ENCODE assay signal across 20 cellular contexts in genomic region chrX:18596096-18596495, GRCh38.
DNase-seq lines count a peak whose midpoint lies in the region; ATAC-seq, FAIRE-seq and TF ChIP-seq lines count a peak whose summit lies in the region.
"Had no signal": no experiment of that assay in that cellular context is flagged by ENCODE, and none has a peak within 500 bp of the region (broad histone marks: within the 10 kb centered on the region; RNA-seq: fewer than 3 reads in every experiment).

No MANE protein-coding gene starts in this region.

- H3K4me3 ChIP-seq in pancreas (no peak overlapping the region), smooth muscle cell (no peak overlapping the region), ascending aorta (no peak overlapping the region)
- H3K4me3 ChIP-seq: GM23248, Peyer's patch, SK-N-MC had no signal

- H3K36me3 ChIP-seq in pancreas (no peaks in the 10 kb centered on the region), smooth muscle cell (ENCODE audit: low read depth) (no peaks in the 10 kb centered on the region), ascending aorta (no peaks in the 10 kb centered on the region)
- H3K36me3 ChIP-seq: BE2C, Peyer's patch had no signal

- H3K9me3 Mint-ChIP-seq in activated CD8-positive, alpha-beta T cell treated with anti-CD3 and anti-CD28 coated beads for 36 hours: no peaks in the 10 kb centered on the region

- peak; percentile 38 to 85 (median 73) for ATAC-seq in pancreas
- ATAC-seq in activated CD8-positive, alpha-beta T cell treated with anti-CD3 and anti-CD28 coated beads for 36 hours: no peak

- no peak for TF ChIP-seq CTCF in D721Med (IDR thresholded peaks at IDR 0.05; ENCODE audit: insufficient read depth, missing control alignments)
- no peak for TF ChIP-seq CTCF in RWPE1 (conservative IDR thresholded peaks at IDR 0.05; ENCODE audit: low read depth)
- TF ChIP-seq CTCF in pancreas (IDR thresholded peaks at IDR 0.05): no peak
- TF ChIP-seq CTCF in smooth muscle cell (IDR thresholded peaks at IDR 0.05; ENCODE audit: borderline replicate concordance, insufficient read depth, poor library complexity, severe bottlenecking): no peak
- TF ChIP-seq CTCF in activated CD8-positive, alpha-beta T cell treated with anti-CD3 and anti-CD28 coated beads for 36 hours (IDR thresholded peaks at IDR 0.05): no peak
- TF ChIP-seq CTCF in ascending aorta (IDR thresholded peaks at IDR 0.05): no peak

- H3K4me1 ChIP-seq in pancreas: no peaks in the 10 kb centered on the region
- H3K4me1 ChIP-seq in smooth muscle cell (ENCODE audit: low read depth): no peaks in the 10 kb centered on the region
- no peaks in the 10 kb centered on the region for H3K4me1 ChIP-seq in ascending aorta
- H3K4me1 ChIP-seq: BE2C, Peyer's patch had no signal

- H3K27me3 ChIP-seq in pancreas (no peaks in the 10 kb centered on the region), smooth muscle cell (ENCODE audit: low read depth) (no peaks in the 10 kb centered on the region), ascending aorta (no peaks in the 10 kb centered on the region)
- H3K27me3 ChIP-seq: BE2C, Peyer's patch had no signal

- H4K20me1 ChIP-seq in smooth muscle cell (ENCODE audit: low read depth): no peaks in the 10 kb centered on the region

- no peaks in the 10 kb centered on the region for H3F3A ChIP-seq in smooth muscle cell (ENCODE audit: low read depth)

- no peak overlapping the region for H3K4me3 Mint-ChIP-seq in activated CD8-positive, alpha-beta T cell treated with anti-CD3 and anti-CD28 coated beads for 36 hours

- H3K9me3 ChIP-seq in pancreas (no peaks in the 10 kb centered on the region), smooth muscle cell (replicated peaks; ENCODE audit: low read depth) (no peaks in the 10 kb centered on the region), ascending aorta (no peaks in the 10 kb centered on the region)
- H3K9me3 ChIP-seq: BE2C, Peyer's patch had no signal

- H2AFZ ChIP-seq in smooth muscle cell (ENCODE audit: low read depth): no peak overlapping the region
- H2AFZ ChIP-seq: GM23248 had no signal

- no peak overlapping the region for H3K4me2 ChIP-seq in smooth muscle cell

- POLR2A ChIA-PET in RWPE1 (lab: Yijun Ruan, JAX; ENCODE audit: low non-redundant PET): no interaction called here
- POLR2A ChIA-PET in activated CD8-positive, alpha-beta T cell treated with anti-CD3 and anti-CD28 coated beads for 36 hours (lab: Charles Lee): no interaction called here

- no peaks in the 10 kb centered on the region for H3K27me3 Mint-ChIP-seq in activated CD8-positive, alpha-beta T cell treated with anti-CD3 and anti-CD28 coated beads for 36 hours

- no peak for DNase-seq in D721Med (ENCODE audit: insufficient read length, low spot score)
- peak; percentile 3 for DNase-seq in RWPE1 (ENCODE audit: low spot score)
- peak; percentile 12 for DNase-seq in iris pigment epithelial cell (ENCODE audit: low read depth)
- no peak for DNase-seq in pancreas
- no peak for DNase-seq in NCI-H2171 treated with DMSO at 0.1 percent for 48 hours (lab: John Stamatoyannopoulos, UW)
- DNase-seq in smooth muscle cell (lab: John Stamatoyannopoulos, UW; ENCODE audit: unreplicated experiment): no peak
- no peak for DNase-seq in activated CD8-positive, alpha-beta T cell treated with anti-CD3 and anti-CD28 coated beads for 36 hours
- DNase-seq in ascending aorta (ENCODE audit: low spot score in 2 of 2): no peak
- DNase-seq: BE2C, DMS79 treated with DMSO at 0.1 percent for 48 hours, GM23248, HCEC 1CT, Karpas-422, NCI-H1694, NCI-H2081, NCI-H2171, NCI-H524 treated with DMSO at 0.1 percent for 48 hours, NCI-H82, Peyer's patch had no signal

- H3K9ac ChIP-seq in smooth muscle cell (ENCODE audit: low read depth): no peak overlapping the region
- H3K9ac ChIP-seq: GM23248 had no signal

- peak; percentile 25 for FAIRE-seq in D721Med (lab: Jason Lieb, UNC)
- FAIRE-seq in pancreas (lab: Jason Lieb, UNC): no peak

- H3K27ac ChIP-seq in RWPE1: no peak overlapping the region
- H3K27ac ChIP-seq in pancreas: no peak overlapping the region
- no peak overlapping the region for H3K27ac ChIP-seq in smooth muscle cell (ENCODE audit: low read depth)
- H3K27ac ChIP-seq in ascending aorta: no peak overlapping the region
- H3K27ac ChIP-seq: GM23248, Peyer's patch, SK-N-MC had no signal

- no peak overlapping the region for H3K27ac Mint-ChIP-seq in activated CD8-positive, alpha-beta T cell treated with anti-CD3 and anti-CD28 coated beads for 36 hours

- CTCF ChIA-PET in RWPE1 (lab: Yijun Ruan, JAX): no interaction called here
- CTCF ChIA-PET in activated CD8-positive, alpha-beta T cell treated with anti-CD3 and anti-CD28 coated beads for 36 hours (lab: Charles Lee): no interaction called here

- H3K36me3 Mint-ChIP-seq in activated CD8-positive, alpha-beta T cell treated with anti-CD3 and anti-CD28 coated beads for 36 hours (ENCODE audit: low read depth): no peaks in the 10 kb centered on the region

- H3K79me2 ChIP-seq in smooth muscle cell (ENCODE audit: low read depth): no peaks in the 10 kb centered on the region

- no peaks in the 10 kb centered on the region for H3K4me1 Mint-ChIP-seq in activated CD8-positive, alpha-beta T cell treated with anti-CD3 and anti-CD28 coated beads for 36 hours (ENCODE audit: low read depth)

- 24 to 41% methylated on average over 4 of the region's 4 CpGs for whole genome bisulfite sequencing in pancreas, 2 donors
- 66% methylated on average over 4 of the region's 4 CpGs for WGBS in smooth muscle cell (ENCODE audit: low lambda C conversion rate)

- intact Hi-C loops in pancreas (cut with DNase I): no loop called here
- intact Hi-C loops in activated CD8-positive, alpha-beta T cell treated with anti-CD3 and anti-CD28 coated beads for 36 hours (cut with micrococcal nuclease): no loop called here
- intact Hi-C loops in ascending aorta (cut with DNase I): no loop called here

Comparison
In these comparisons a context has a peak if more than half of its experiments do, and no peak if none do; other contexts are left out.
1. DNase-seq: peak in RWPE1 (single experiment) and iris pigment epithelial cell (single experiment); none in D721Med (single experiment), pancreas (0 of 6), NCI-H2171 treated with DMSO at 0.1 percent for 48 hours (single experiment), smooth muscle cell (single experiment), activated CD8-positive, alpha-beta T cell treated with anti-CD3 and anti-CD28 coated beads for 36 hours (single experiment) and ascending aorta (0 of 2).